13 cellular contexts compared by ENCODE assay signal in the genomic region with DNA sequence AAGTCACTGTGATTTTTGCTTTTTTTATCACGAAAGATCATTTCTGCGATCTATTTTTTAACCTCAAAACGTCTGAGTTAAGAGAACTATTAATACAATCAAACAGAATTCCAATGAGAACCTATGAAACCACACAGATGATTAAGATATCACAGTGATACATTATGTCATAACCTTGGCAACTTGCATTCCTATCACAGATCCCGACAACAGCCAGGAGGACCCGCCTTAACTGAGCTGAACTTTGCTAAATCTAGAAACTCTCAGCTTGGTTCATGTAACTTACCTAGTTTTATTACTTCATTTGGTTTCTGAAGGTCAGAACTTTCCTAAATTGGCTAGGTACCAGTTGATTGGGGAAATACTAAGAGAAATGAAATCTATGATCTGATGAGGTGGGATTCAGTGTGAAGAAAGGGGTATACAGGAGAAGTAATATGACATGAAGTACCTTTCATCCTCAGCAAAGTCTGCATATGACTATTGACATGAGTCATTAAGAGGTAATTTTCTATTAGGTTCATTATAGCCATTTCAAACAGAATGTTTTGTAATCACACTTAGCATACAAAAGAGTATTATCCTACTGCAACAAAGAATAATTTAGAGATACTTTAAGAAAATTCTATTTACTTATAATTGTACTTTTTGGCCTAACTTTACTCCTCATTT.
"Had no signal": no experiment of that assay in that cellular context is flagged by ENCODE, and none has a peak within 500 bp of the region (broad histone marks: within the 10 kb centered on the region; RNA-seq: fewer than 3 reads in every experiment).

No MANE protein-coding gene starts in this region.

- H3K9me3 ChIP-seq: breast epithelium, gastrocnemius medialis, lower lobe of right lung, neutrophil, tibial nerve had no signal

- H3K4me3 ChIP-seq: breast epithelium, gastrocnemius medialis, lower lobe of right lung, tibial nerve had no signal

- H3K27me3 ChIP-seq: breast epithelium, gastrocnemius medialis, neutrophil, tibial nerve had no signal

- H3K36me3 ChIP-seq: breast epithelium, gastrocnemius medialis, lower lobe of right lung, neutrophil had no signal

- ATAC-seq: gastrocnemius medialis; left cardiac atrium; lower lobe of right lung; naive thymus-derived CD8-positive, alpha-beta T cell; T-helper 17 cell had no signal

- DNase-seq: activated effector memory CD4-positive, alpha-beta T cell treated with anti-CD3 and anti-CD28 coated beads, Interleukin-2, amount 50 U/mL, for 16 hours; activated T-cell treated with anti-CD3 and anti-CD28 coated beads, Interleukin-2, amount 50 U/mL, for 24 hours; amygdala; gastrocnemius medialis; left cardiac atrium; lower lobe of right lung; naive thymus-derived CD8-positive, alpha-beta T cell; posterior cingulate gyrus; small intestine; T-helper 17 cell had no signal

- H3K4me1 ChIP-seq: breast epithelium, gastrocnemius medialis, lower lobe of right lung, tibial nerve had no signal

- H3K27ac ChIP-seq: breast epithelium, gastrocnemius medialis, lower lobe of right lung, neutrophil, tibial nerve had no signal
